18 cellular contexts compared by ENCODE assay signal in the genomic region with DNA sequence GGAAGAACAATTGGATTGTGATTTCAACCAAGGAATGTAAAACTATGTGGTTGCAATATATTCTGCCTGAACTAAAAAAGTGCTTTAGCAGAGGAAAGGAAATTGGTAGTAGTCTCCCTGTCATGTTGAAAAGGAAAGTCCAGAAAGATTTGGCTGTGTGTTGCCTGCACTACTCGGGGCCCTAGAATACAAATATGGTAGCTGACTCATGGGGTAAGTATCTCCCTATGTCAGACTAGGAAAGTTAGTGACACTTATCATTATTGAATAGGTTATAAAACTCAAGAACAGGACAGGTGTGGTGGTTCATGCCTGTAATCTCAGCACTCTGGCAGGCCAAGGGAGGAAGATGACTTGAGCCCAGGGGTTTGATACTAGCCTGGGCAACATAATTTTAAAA. TPM values are rescaled to one million over a fixed set of nuclear protein-coding genes. Genes with fewer than 3 reads are reported as not detected.
DNase-seq lines count a peak whose midpoint lies in the region; ATAC-seq, FAIRE-seq and TF ChIP-seq lines count a peak whose summit lies in the region.
"Had no signal": no experiment of that assay in that cellular context is flagged by ENCODE, and none has a peak within 500 bp of the region (broad histone marks: within the 10 kb centered on the region; RNA-seq: fewer than 3 reads in every experiment).

No MANE protein-coding gene starts in this region.

- H3K4me3 ChIP-seq in A549, result no peak overlapping the region
- no peak overlapping the region for H3K4me3 ChIP-seq in HEK293 (ENCODE audit: low read depth, low read length)
- H3K4me3 ChIP-seq in hepatocyte, result no peak overlapping the region
- no peak overlapping the region for H3K4me3 ChIP-seq in HepG2 (replicated peaks in 1 of 3; ENCODE audit: insufficient read depth in 1 of 3, low read depth in 2 of 3, low read length in 3 of 3)
- H3K4me3 ChIP-seq: sigmoid colon had no signal

- H3K79me2 ChIP-seq in hepatocyte (no peaks in the 10 kb centered on the region), HepG2 (ENCODE audit: insufficient read depth, low read length) (no peaks in the 10 kb centered on the region)

- peak in 1 of 2 experiments; percentile 47; a peak in 2 of 6 replicates for ATAC-seq in A549
- ATAC-seq in activated T-helper 17 cell treated with anti-CD3 and anti-CD28 coated beads, Interleukin-2, amount 50 U/mL, for 72 hours (replicated peaks), result peak; percentile 67
- ATAC-seq in CD4-positive, alpha-beta T cell (ENCODE audit: poor library complexity), result no peak
- no peak for ATAC-seq in natural killer cell treated with Interleukin-12 subunit alpha and Interleukin-12 subunit beta and Interleukin-15 and Interleukin-18, amount 100 ng/mL, for 72 hours
- no peak for ATAC-seq in HepG2

- 0% methylated on average over 1 of the region's 1 CpG for WGBS in A549 (ENCODE audit: missing lambda C conversion rate)
- 29% methylated on average over 1 of the region's 1 CpG for WGBS in hepatocyte (ENCODE audit: low lambda C conversion rate, missing lambda C conversion rate)
- WGBS in HepG2 (ENCODE audit: low lambda C conversion rate), result 18% methylated on average over 1 of the region's 1 CpG

- TF ChIP-seq CTCF in A549 (IDR thresholded peaks at IDR 0.05), result no peak
- TF ChIP-seq CTCF in HEK293 (tag by site-specific recombination; IDR thresholded peaks at IDR 0.05), result no peak
- no peak for TF ChIP-seq CTCF in hepatocyte (IDR thresholded peaks at IDR 0.05; ENCODE audit: poor library complexity)
- no peak for TF ChIP-seq CTCF in CD4-positive, alpha-beta T cell (IDR thresholded peaks at IDR 0.05)
- TF ChIP-seq CTCF in HepG2 (CRISPR knock-in tag; IDR thresholded peaks at IDR 0.05), result no peak

- TF ChIP-seq EP300 in A549 (IDR thresholded peaks at IDR 0.05), result no peak
- TF ChIP-seq EP300 in HepG2 (IDR thresholded peaks at IDR 0.05; ENCODE audit: low read depth in 2 of 2, low read length in 2 of 2), result no peak
- TF ChIP-seq EP300 in HepG2 (CRISPR knock-in tag; IDR thresholded peaks at IDR 0.05; ENCODE audit: borderline replicate concordance), result no peak

- POLR2A ChIA-PET in A549 (lab: Yijun Ruan, JAX) (no interaction called here), HEK293 (lab: Yijun Ruan, JAX) (no interaction called here), HepG2 (lab: Yijun Ruan, JAX) (interaction anchor here (1.1 kb wide), 1 partner anchor 11 kb away, joined by 3 read pairs; no protein-coding TSS in a partner anchor)
- POLR2A ChIA-PET in CD4-positive, alpha-beta T cell (lab: Charles Lee), result no interaction called here

- TF ChIP-seq RAD21 in A549 (conservative IDR thresholded peaks at IDR 0.05 in 1 of 2, IDR thresholded peaks at IDR 0.05 in 1 of 2) (no peak), HepG2 (CRISPR knock-in tag; IDR thresholded peaks at IDR 0.05) (no peak)

- H3K9ac ChIP-seq in HepG2 (ENCODE audit: insufficient read depth, low read depth, low read length), result no peak overlapping the region

- peaks cover 10% of the 10 kb centered on the region for H3K4me1 ChIP-seq in A549
- H3K4me1 ChIP-seq in HEK293 (ENCODE audit: control insufficient read depth, insufficient read depth, low read length), result no peaks in the 10 kb centered on the region
- H3K4me1 ChIP-seq in hepatocyte (ENCODE audit: insufficient read depth), result no peaks in the 10 kb centered on the region
- peaks cover 42% of the 10 kb centered on the region for H3K4me1 ChIP-seq in HepG2 (ENCODE audit: insufficient read depth, low read length)
- H3K4me1 ChIP-seq: sigmoid colon had no signal

- CTCF ChIA-PET in A549 (lab: Yijun Ruan, JAX) (interaction anchor here (1.0 to 1.1 kb wide), 2 partner anchors 33 to 471 kb away, joined by 3 to 5 read pairs; no protein-coding TSS in a partner anchor), HEK293 (lab: Yijun Ruan, JAX) (interaction anchor here (0.6 to 0.9 kb wide), 3 partner anchors 19 to 38 kb away, joined by 3 read pairs; no protein-coding TSS in a partner anchor), HepG2 (lab: Yijun Ruan, JAX; ENCODE audit: low intra/inter-chr PET ratio, low total read pairs) (interaction anchor here (1.5 kb wide), 1 partner anchor 525 kb away, joined by 5 read pairs; no protein-coding TSS in a partner anchor)
- CTCF ChIA-PET in CD4-positive, alpha-beta T cell (lab: Charles Lee), result no interaction called here

- DNase-seq in A549 (ENCODE audit: low read depth in 1 of 2, low spot score in 1 of 2) (no peak), hepatocyte (ENCODE audit: low spot score) (peak; percentile 17), HepG2 (ENCODE audit: low spot score) (no peak)
- DNase-seq in CD4-positive, alpha-beta T cell, result no peak
- DNase-seq in natural killer cell treated with Interleukin-12 subunit alpha and Interleukin-12 subunit beta and Interleukin-15 and Interleukin-18, amount 100 ng/mL, for 72 hours (ENCODE audit: low spot score), result no peak
- no peak for DNase-seq in stimulated activated CD4-positive, alpha-beta T cell treated with anti-CD3 and anti-CD28 coated beads, Interleukin-2, amount 100 ng/mL, for 48 hours
- DNase-seq: activated CD4-positive, alpha-beta T cell treated with anti-CD3 and anti-CD28 coated beads, Interleukin-2, amount 50 U/mL, for 48 hours; activated naive CD4-positive, alpha-beta T cell treated with anti-CD3 and anti-CD28 coated beads, Interleukin-2, amount 50 U/mL, for 16 hours; GDM1; naive B cell; NCI-H187 treated with DMSO at 0.1 percent for 48 hours; sigmoid colon had no signal

- H2AFZ ChIP-seq in hepatocyte (no peak overlapping the region), HepG2 (ENCODE audit: low read length) (no peak overlapping the region)

- H3K27me3 ChIP-seq in hepatocyte (no peaks in the 10 kb centered on the region), HepG2 (ENCODE audit: control insufficient read depth in 1 of 2, insufficient read depth in 2 of 2, low read length in 2 of 2) (no peaks in the 10 kb centered on the region)
- no peaks in the 10 kb centered on the region for H3K27me3 ChIP-seq in CD4-positive, alpha-beta T cell (ENCODE audit: control insufficient read depth, insufficient read depth, low read length)
- H3K27me3 ChIP-seq: sigmoid colon had no signal

- peaks cover 4% of the 10 kb centered on the region for H3K4me1 Mint-ChIP-seq in activated T-helper 17 cell treated with anti-CD3 and anti-CD28 coated beads, Interleukin-2, amount 50 U/mL, for 72 hours
- peaks cover 7% of the 10 kb centered on the region for H3K4me1 Mint-ChIP-seq in CD4-positive, alpha-beta T cell (ENCODE audit: low read depth)
- H3K4me1 Mint-ChIP-seq in natural killer cell treated with Interleukin-12 subunit alpha and Interleukin-12 subunit beta and Interleukin-15 and Interleukin-18, amount 100 ng/mL, for 72 hours (ENCODE audit: low read depth in 2 of 2), result peaks cover 0 to 9% of the 10 kb centered on the region in 2 donors

- H3K4me3 Mint-ChIP-seq in activated T-helper 17 cell treated with anti-CD3 and anti-CD28 coated beads, Interleukin-2, amount 50 U/mL, for 72 hours, result no peak overlapping the region
- no peak overlapping the region for H3K4me3 Mint-ChIP-seq in CD4-positive, alpha-beta T cell
- no peak overlapping the region for H3K4me3 Mint-ChIP-seq in natural killer cell treated with Interleukin-12 subunit alpha and Interleukin-12 subunit beta and Interleukin-15 and Interleukin-18, amount 100 ng/mL, for 72 hours
- H3K4me3 Mint-ChIP-seq: B cell; naive B cell; T-helper 1 cell treated with Interleukin-12 subunit alpha and Interleukin-12 subunit beta and Interleukin-4 antibody, amounts not matched to agents 30 μg/mL and 1 μg/mL, for 36 hours; type B pancreatic cell had no signal

- H3K9me3 ChIP-seq in A549 (no peaks in the 10 kb centered on the region), HEK293 (ENCODE audit: control insufficient read depth, insufficient read depth, low read depth, low read length) (no peaks in the 10 kb centered on the region), hepatocyte (ENCODE audit: low read depth) (no peaks in the 10 kb centered on the region), HepG2 (ENCODE audit: low read length) (no peaks in the 10 kb centered on the region)
- no peaks in the 10 kb centered on the region for H3K9me3 ChIP-seq in CD4-positive, alpha-beta T cell (ENCODE audit: control insufficient read depth, low read length)
- H3K9me3 ChIP-seq: sigmoid colon had no signal

- FAIRE-seq in A549 (lab: Jason Lieb, UNC) (no peak), HepG2 (lab: Jason Lieb, UNC) (no peak)
- FAIRE-seq: HTR-8/SVneo had no signal

- intact Hi-C loops in CD4-positive, alpha-beta T cell (cut with DNase I, micrococcal nuclease), result loop anchor here (5.0 to 10.0 kb wide), 3 partner anchors 119 to 526 kb away; no protein-coding TSS in a partner anchor
- intact Hi-C loops in HepG2 (cut with micrococcal nuclease; ENCODE audit: unreplicated experiment), result loop anchor here (5.0 to 10.0 kb wide), 2 partner anchors 119 to 466 kb away; no protein-coding TSS in a partner anchor

- BruUV-seq in HepG2 (replicated peaks; lab: Mats Ljungman, UMichigan), result no TSS peak

- no peaks in the 10 kb centered on the region for H3K9me3 Mint-ChIP-seq in activated T-helper 17 cell treated with anti-CD3 and anti-CD28 coated beads, Interleukin-2, amount 50 U/mL, for 72 hours
- H3K9me3 Mint-ChIP-seq in CD4-positive, alpha-beta T cell, result no peaks in the 10 kb centered on the region
- H3K9me3 Mint-ChIP-seq in natural killer cell treated with Interleukin-12 subunit alpha and Interleukin-12 subunit beta and Interleukin-15 and Interleukin-18, amount 100 ng/mL, for 72 hours, result no peaks in the 10 kb centered on the region
- H3K9me3 Mint-ChIP-seq: naive B cell; T-helper 1 cell treated with Interleukin-12 subunit alpha and Interleukin-12 subunit beta and Interleukin-4 antibody, amounts not matched to agents 30 μg/mL and 1 μg/mL, for 36 hours; type B pancreatic cell had no signal

- no peak overlapping the region for H3K27ac Mint-ChIP-seq in activated T-helper 17 cell treated with anti-CD3 and anti-CD28 coated beads, Interleukin-2, amount 50 U/mL, for 72 hours
- H3K27ac Mint-ChIP-seq in CD4-positive, alpha-beta T cell, result no peak overlapping the region
- no peak overlapping the region for H3K27ac Mint-ChIP-seq in natural killer cell treated with Interleukin-12 subunit alpha and Interleukin-12 subunit beta and Interleukin-15 and Interleukin-18, amount 100 ng/mL, for 72 hours
- H3K27ac Mint-ChIP-seq: B cell; naive B cell; T-helper 1 cell treated with Interleukin-12 subunit alpha and Interleukin-12 subunit beta and Interleukin-4 antibody, amounts not matched to agents 30 μg/mL and 1 μg/mL, for 36 hours; type B pancreatic cell had no signal

- H3K27ac ChIP-seq in A549 (no peak overlapping the region), HEK293 (ENCODE audit: extremely low read depth, low read depth, low read length) (no peak overlapping the region), hepatocyte (peak overlapping the region; percentile 27), HepG2 (ENCODE audit: extremely low read length, insufficient read depth, low read length) (no peak overlapping the region)
- H3K27ac ChIP-seq in CD4-positive, alpha-beta T cell (ENCODE audit: low read depth, low read length), result no peak overlapping the region
- H3K27ac ChIP-seq: sigmoid colon had no signal

- no peak for TF ChIP-seq POLR2A in A549 (IDR thresholded peaks at IDR 0.05; ENCODE audit: low read length)
- TF ChIP-seq POLR2A in HepG2 (IDR thresholded peaks at IDR 0.05; ENCODE audit: insufficient read depth in 1 of 2, low read depth in 2 of 2, low read length in 2 of 2), result no peak

- no peaks in the 10 kb centered on the region for H3K27me3 Mint-ChIP-seq in activated T-helper 17 cell treated with anti-CD3 and anti-CD28 coated beads, Interleukin-2, amount 50 U/mL, for 72 hours
- no peaks in the 10 kb centered on the region for H3K27me3 Mint-ChIP-seq in CD4-positive, alpha-beta T cell
- H3K27me3 Mint-ChIP-seq in natural killer cell treated with Interleukin-12 subunit alpha and Interleukin-12 subunit beta and Interleukin-15 and Interleukin-18, amount 100 ng/mL, for 72 hours, result peaks cover 0 to 2% of the 10 kb centered on the region in 2 donors
- H3K27me3 Mint-ChIP-seq: B cell, naive B cell, type B pancreatic cell had no signal

- H4K20me1 ChIP-seq in hepatocyte (ENCODE audit: insufficient read depth, poor library complexity, severe bottlenecking) (no peaks in the 10 kb centered on the region), HepG2 (ENCODE audit: insufficient read depth, low read length) (no peaks in the 10 kb centered on the region)

- no peaks in the 10 kb centered on the region for H3K36me3 Mint-ChIP-seq in activated T-helper 17 cell treated with anti-CD3 and anti-CD28 coated beads, Interleukin-2, amount 50 U/mL, for 72 hours (ENCODE audit: low read depth)
- H3K36me3 Mint-ChIP-seq in CD4-positive, alpha-beta T cell (ENCODE audit: low read depth), result no peaks in the 10 kb centered on the region
- no peaks in the 10 kb centered on the region for H3K36me3 Mint-ChIP-seq in natural killer cell treated with Interleukin-12 subunit alpha and Interleukin-12 subunit beta and Interleukin-15 and Interleukin-18, amount 100 ng/mL, for 72 hours
- H3K36me3 Mint-ChIP-seq: naive B cell, type B pancreatic cell had no signal

- H3K36me3 ChIP-seq in HEK293 (ENCODE audit: control insufficient read depth in 2 of 2, insufficient read depth in 1 of 2, low read length in 2 of 2) (no peaks in the 10 kb centered on the region), hepatocyte (replicated peaks; ENCODE audit: insufficient read depth, low read depth) (no peaks in the 10 kb centered on the region), HepG2 (replicated peaks in 1 of 2; ENCODE audit: control insufficient read depth in 1 of 2, insufficient read depth in 2 of 2, low read length in 2 of 2) (no peaks in the 10 kb centered on the region)
- H3K36me3 ChIP-seq: sigmoid colon had no signal

- 0 out of 3 replicates have a peak overlapping the region, but pooled peaks have one; percentile 9 for H3K4me2 ChIP-seq in A549
- H3K4me2 ChIP-seq in hepatocyte, result no peak overlapping the region
- no peak overlapping the region for H3K4me2 ChIP-seq in HepG2 (ENCODE audit: low read depth, low read length)

- H3K9me2 ChIP-seq in hepatocyte (replicated peaks; ENCODE audit: insufficient read depth), result no peaks in the 10 kb centered on the region

- in situ Hi-C loops in HepG2 (cut with HindIII; ENCODE audit: extremely low pct_ligation_motif_present, low pct_unique_long_range_greater_than_20kb), result no loop called here

RNA-seq across cellular contexts. Expression of a gene that starts 9.5 kb away (rescaled TPM):
- 77.1 and 147 TPM in 2 replicates for polyA plus RNA-seq in A549 (2011; rRNA removed)
- polyA plus RNA-seq in A549 (2012; cell fraction: cytosol; rRNA removed), result 35.9 and 50.7 TPM in 2 replicates
- polyA plus RNA-seq in A549 (2012; cell fraction: nucleus; rRNA removed), result 12.9 and 25.4 TPM in 2 replicates
- 150 to 165 TPM (median 151 TPM) in 3 replicates for polyA plus RNA-seq in A549 (2017; fragmentation: RNase III; extraction: RNeasy Plus Mini Kit Qiagen cat#74134 plus additional on column Dnase treatment)
- 34.1 and 42.4 TPM in 2 replicates for polyA minus RNA-seq in A549 (2011; rRNA and poly(A)+ RNA removed)
- 100 to 1,000 TPM in 1 of 2 donors, 10 to 100 TPM in 1; 75.0 to 125 TPM for total RNA-seq in activated T-helper 17 cell treated with anti-CD3 and anti-CD28 coated beads, Interleukin-2, amount 50 U/mL, for 72 hours
- total RNA-seq in hepatocyte, result 95.1 and 124 TPM in 2 replicates
- polyA plus RNA-seq in hepatocyte, result 109 and 122 TPM in 2 replicates
- total RNA-seq in CD4-positive, alpha-beta T cell, result 10 to 100 TPM; 47.2 to 49.2 TPM
- total RNA-seq in natural killer cell treated with Interleukin-12 subunit alpha and Interleukin-12 subunit beta and Interleukin-15 and Interleukin-18, amount 100 ng/mL, for 72 hours, result 100 to 1,000 TPM; 106 to 107 TPM
- 194 and 288 TPM in 2 replicates for total RNA-seq in HepG2 (2016; rRNA removed; fragmentation: Illumina TruSeq; extraction: Trizol)
- 40.9 and 48.1 TPM in 2 replicates for total RNA-seq in HepG2 (2016; cell fraction: cytosol; rRNA removed; fragmentation: Illumina TruSeq; extraction: Trizol; ENCODE audit: low read depth)
- total RNA-seq in HepG2 (2016; cell fraction: insoluble cytoplasmic fraction; rRNA removed; fragmentation: Illumina TruSeq; extraction: Trizol), result 189 and 288 TPM in 2 replicates
- total RNA-seq in HepG2 (2016; cell fraction: membrane; rRNA removed; fragmentation: Illumina TruSeq; extraction: Trizol), result 81.4 and 95.8 TPM in 2 replicates
- 82.9 and 99.3 TPM in 2 replicates for total RNA-seq in HepG2 (2016; cell fraction: nucleus; rRNA removed; fragmentation: Illumina TruSeq; extraction: Trizol)
- 37.1 and 50.8 TPM in 2 replicates for polyA plus RNA-seq in HepG2 (2011; rRNA removed)
- 26.0 and 35.9 TPM in 2 replicates for polyA plus RNA-seq in HepG2 (2011; cell fraction: cytosol; rRNA removed)
- polyA plus RNA-seq in HepG2 (2011; cell fraction: nucleus; rRNA removed), result 15.4 and 20.2 TPM in 2 replicates
- 53.5 and 67.1 TPM in 2 replicates for polyA plus RNA-seq in HepG2 (2012)
- 13.9 and 17.2 TPM in 2 replicates for polyA plus RNA-seq in HepG2 (2016; cell fraction: cytosol; fragmentation: Illumina TruSeq; extraction: Trizol; ENCODE audit: low read depth)
- polyA plus RNA-seq in HepG2 (2016; cell fraction: insoluble cytoplasmic fraction; fragmentation: Illumina TruSeq; extraction: Trizol; ENCODE audit: low read depth), result 202 and 240 TPM in 2 replicates
- polyA plus RNA-seq in HepG2 (2016; cell fraction: membrane; fragmentation: Illumina TruSeq; extraction: Trizol; ENCODE audit: low read depth), result 27.3 and 34.3 TPM in 2 replicates
- polyA plus RNA-seq in HepG2 (2016; cell fraction: nucleus; fragmentation: Illumina TruSeq; extraction: Trizol; ENCODE audit: insufficient read depth, low read depth), result 73.4 and 87.3 TPM in 2 replicates
- polyA minus RNA-seq in HepG2 (2011; rRNA and poly(A)+ RNA removed; ENCODE audit: low replicate concordance), result 17.0 and 19.1 TPM in 2 replicates
- polyA minus RNA-seq in HepG2 (2011; cell fraction: cytosol; rRNA and poly(A)+ RNA removed), result 66.1 and 67.1 TPM in 2 replicates
- polyA minus RNA-seq in HepG2 (2011; cell fraction: nucleus; rRNA and poly(A)+ RNA removed), result 70.2 and 70.7 TPM in 2 replicates

RNA-seq across cellular contexts. Expression of a gene that starts 57.1 kb away (rescaled TPM):
- polyA plus RNA-seq in A549 (2011; rRNA removed), result 76.8 and 106 TPM in 2 replicates
- 38.1 and 39.0 TPM in 2 replicates for polyA plus RNA-seq in A549 (2012; cell fraction: cytosol; rRNA removed)
- polyA plus RNA-seq in A549 (2012; cell fraction: nucleus; rRNA removed), result 30.6 and 41.8 TPM in 2 replicates
- 60.6 to 68.2 TPM (median 64.5 TPM) in 3 replicates for polyA plus RNA-seq in A549 (2017; fragmentation: RNase III; extraction: RNeasy Plus Mini Kit Qiagen cat#74134 plus additional on column Dnase treatment)
- 38.8 and 46.9 TPM in 2 replicates for polyA minus RNA-seq in A549 (2011; rRNA and poly(A)+ RNA removed)
- total RNA-seq in activated T-helper 17 cell treated with anti-CD3 and anti-CD28 coated beads, Interleukin-2, amount 50 U/mL, for 72 hours, result 10 to 100 TPM; 59.6 to 64.1 TPM
- total RNA-seq in hepatocyte, result 49.6 and 50.8 TPM in 2 replicates
- 19.0 and 26.3 TPM in 2 replicates for polyA plus RNA-seq in hepatocyte
- total RNA-seq in CD4-positive, alpha-beta T cell, result 10 to 100 TPM; 25.1 to 26.6 TPM
- 10 to 100 TPM; 46.6 to 62.0 TPM for total RNA-seq in natural killer cell treated with Interleukin-12 subunit alpha and Interleukin-12 subunit beta and Interleukin-15 and Interleukin-18, amount 100 ng/mL, for 72 hours
- total RNA-seq in HepG2 (2016; rRNA removed; fragmentation: Illumina TruSeq; extraction: Trizol), result 44.9 and 64.9 TPM in 2 replicates
- total RNA-seq in HepG2 (2016; cell fraction: cytosol; rRNA removed; fragmentation: Illumina TruSeq; extraction: Trizol; ENCODE audit: low read depth), result 8.5 and 8.7 TPM in 2 replicates
- 45.2 and 57.5 TPM in 2 replicates for total RNA-seq in HepG2 (2016; cell fraction: insoluble cytoplasmic fraction; rRNA removed; fragmentation: Illumina TruSeq; extraction: Trizol)
- 25.3 and 33.1 TPM in 2 replicates for total RNA-seq in HepG2 (2016; cell fraction: membrane; rRNA removed; fragmentation: Illumina TruSeq; extraction: Trizol)
- total RNA-seq in HepG2 (2016; cell fraction: nucleus; rRNA removed; fragmentation: Illumina TruSeq; extraction: Trizol), result 45.5 and 49.9 TPM in 2 replicates
- polyA plus RNA-seq in HepG2 (2011; rRNA removed), result 39.1 and 53.5 TPM in 2 replicates
- 34.1 and 44.5 TPM in 2 replicates for polyA plus RNA-seq in HepG2 (2011; cell fraction: cytosol; rRNA removed)
- 33.0 and 39.6 TPM in 2 replicates for polyA plus RNA-seq in HepG2 (2011; cell fraction: nucleus; rRNA removed)
- polyA plus RNA-seq in HepG2 (2012), result 72.1 and 96.8 TPM in 2 replicates
- 5.6 and 11.0 TPM in 2 replicates for polyA plus RNA-seq in HepG2 (2016; cell fraction: cytosol; fragmentation: Illumina TruSeq; extraction: Trizol; ENCODE audit: low read depth)
- 71.3 and 71.6 TPM in 2 replicates for polyA plus RNA-seq in HepG2 (2016; cell fraction: insoluble cytoplasmic fraction; fragmentation: Illumina TruSeq; extraction: Trizol; ENCODE audit: low read depth)
- polyA plus RNA-seq in HepG2 (2016; cell fraction: membrane; fragmentation: Illumina TruSeq; extraction: Trizol; ENCODE audit: low read depth), result 21.0 and 26.3 TPM in 2 replicates
- 63.4 and 65.6 TPM in 2 replicates for polyA plus RNA-seq in HepG2 (2016; cell fraction: nucleus; fragmentation: Illumina TruSeq; extraction: Trizol; ENCODE audit: insufficient read depth, low read depth)
- polyA minus RNA-seq in HepG2 (2011; rRNA and poly(A)+ RNA removed; ENCODE audit: low replicate concordance), result 59.9 and 94.0 TPM in 2 replicates
- polyA minus RNA-seq in HepG2 (2011; cell fraction: cytosol; rRNA and poly(A)+ RNA removed), result 41.7 and 52.1 TPM in 2 replicates
- 85.4 and 89.1 TPM in 2 replicates for polyA minus RNA-seq in HepG2 (2011; cell fraction: nucleus; rRNA and poly(A)+ RNA removed)
